1 cellular context compared by ENCODE assay signal in the genomic region with DNA sequence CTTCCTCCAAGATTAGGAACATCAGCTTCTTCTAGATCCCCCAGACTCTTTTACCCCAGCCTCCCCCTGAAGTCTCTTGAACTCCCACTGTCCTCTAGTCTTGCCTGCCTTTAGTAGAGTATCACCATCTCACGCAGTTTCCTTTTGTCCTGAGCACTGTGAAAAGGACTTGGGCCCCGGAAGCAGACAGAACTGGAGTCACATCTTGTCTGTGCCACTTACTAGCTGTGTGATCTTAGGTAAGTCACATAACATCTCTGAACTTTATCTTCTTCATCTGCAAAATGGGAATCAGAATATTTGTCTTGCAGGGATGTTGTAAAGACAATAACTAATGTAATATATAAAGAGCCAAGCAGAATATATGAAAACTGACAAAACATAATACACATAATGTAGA.
TF ChIP-seq lines count a peak whose summit lies in the region.

No MANE protein-coding gene starts in this region.

TF ChIP-seq in GM12878, 131 proteins besides CTCF, POLR2A, EP300 and RAD21:
- no peak for TF ChIP-seq MYC (IDR thresholded peaks at IDR 0.05; ENCODE audit: insufficient read depth, insufficient read length, insufficient replicate concordance, low read length, severe bottlenecking)
- TF ChIP-seq DPF2 (IDR thresholded peaks at IDR 0.05): no peak
- TF ChIP-seq CHD2 (IDR thresholded peaks at IDR 0.05; ENCODE audit: borderline replicate concordance, low read depth, low read length): no peak
- TF ChIP-seq, protein P1, sequence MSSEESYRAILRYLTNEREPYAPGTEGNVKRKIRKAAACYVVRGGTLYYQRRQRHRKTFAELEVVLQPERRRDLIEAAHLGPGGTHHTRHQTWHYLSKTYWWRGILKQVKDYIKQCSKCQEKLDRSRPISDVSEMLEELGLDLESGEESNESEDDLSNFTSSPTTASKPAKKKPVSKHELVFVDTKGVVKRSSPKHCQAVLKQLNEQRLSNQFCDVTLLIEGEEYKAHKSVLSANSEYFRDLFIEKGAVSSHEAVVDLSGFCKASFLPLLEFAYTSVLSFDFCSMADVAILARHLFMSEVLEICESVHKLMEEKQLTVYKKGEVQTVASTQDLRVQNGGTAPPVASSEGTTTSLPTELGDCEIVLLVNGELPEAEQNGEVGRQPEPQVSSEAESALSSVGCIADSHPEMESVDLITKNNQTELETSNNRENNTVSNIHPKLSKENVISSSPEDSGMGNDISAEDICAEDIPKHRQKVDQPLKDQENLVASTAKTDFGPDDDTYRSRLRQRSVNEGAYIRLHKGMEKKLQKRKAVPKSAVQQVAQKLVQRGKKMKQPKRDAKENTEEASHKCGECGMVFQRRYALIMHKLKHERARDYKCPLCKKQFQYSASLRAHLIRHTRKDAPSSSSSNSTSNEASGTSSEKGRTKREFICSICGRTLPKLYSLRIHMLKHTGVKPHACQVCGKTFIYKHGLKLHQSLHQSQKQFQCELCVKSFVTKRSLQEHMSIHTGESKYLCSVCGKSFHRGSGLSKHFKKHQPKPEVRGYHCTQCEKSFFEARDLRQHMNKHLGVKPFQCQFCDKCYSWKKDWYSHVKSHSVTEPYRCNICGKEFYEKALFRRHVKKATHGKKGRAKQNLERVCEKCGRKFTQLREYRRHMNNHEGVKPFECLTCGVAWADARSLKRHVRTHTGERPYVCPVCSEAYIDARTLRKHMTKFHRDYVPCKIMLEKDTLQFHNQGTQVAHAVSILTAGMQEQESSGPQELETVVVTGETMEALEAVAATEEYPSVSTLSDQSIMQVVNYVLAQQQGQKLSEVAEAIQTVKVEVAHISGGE (CRISPR knock-in tag; IDR thresholded peaks at IDR 0.05): no peak
- TF ChIP-seq IKZF2 (IDR thresholded peaks at IDR 0.05): no peak
- no peak for TF ChIP-seq CBFB (IDR thresholded peaks at IDR 0.05; ENCODE audit: low read depth)
- no peak for TF ChIP-seq ZSCAN29 (IDR thresholded peaks at IDR 0.05)
- no peak for TF ChIP-seq E2F4 (IDR thresholded peaks at IDR 0.05; ENCODE audit: low read depth, low read length)
- no peak for TF ChIP-seq CBX3 (IDR thresholded peaks at IDR 0.05; ENCODE audit: borderline replicate concordance, low read depth)
- TF ChIP-seq EZH2 (IDR thresholded peaks at IDR 0.05; ENCODE audit: borderline replicate concordance, control insufficient read depth, low read depth, low read length): no peak
